ENCODE assay signal across 1 cellular context in the genomic region with DNA sequence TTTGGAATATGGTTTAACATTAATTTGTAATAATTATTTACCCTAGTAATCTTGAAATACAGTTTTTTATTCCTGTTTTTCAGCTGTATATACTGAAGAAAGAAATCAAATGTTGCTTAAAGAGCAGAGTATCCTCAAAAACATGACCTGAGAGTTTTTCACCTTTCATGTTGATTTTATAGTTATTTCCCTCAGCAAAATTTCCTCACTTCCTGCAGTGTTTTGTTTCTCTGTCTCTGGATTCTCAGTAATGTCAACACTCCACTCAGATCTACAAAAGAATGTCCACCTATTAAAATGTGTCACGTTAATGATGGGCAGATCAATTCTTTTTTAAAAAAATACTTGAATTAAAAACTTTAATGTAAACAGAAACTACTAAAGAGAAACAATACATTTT.
TF ChIP-seq lines count a peak whose summit lies in the region.

No MANE protein-coding gene starts in this region.

TF ChIP-seq in HepG2, 621 proteins besides CTCF, POLR2A, EP300 and RAD21 (continued from another document and continues in another):
- no peak for TF ChIP-seq EEA1 (CRISPR knock-in tag; IDR thresholded peaks at IDR 0.05; ENCODE audit: borderline replicate concordance)
- no peak for TF ChIP-seq ZFP90 (CRISPR knock-in tag; IDR thresholded peaks at IDR 0.05; ENCODE audit: borderline replicate concordance)
- TF ChIP-seq ZNF841 (CRISPR knock-in tag; IDR thresholded peaks at IDR 0.05; ENCODE audit: borderline replicate concordance) = no peak
- no peak for TF ChIP-seq AGO1 (IDR thresholded peaks at IDR 0.05; ENCODE audit: low read depth, low read length, poor library complexity, severe bottlenecking)
- TF ChIP-seq FOXP4 (CRISPR knock-in tag; IDR thresholded peaks at IDR 0.05) = peak; percentile 31; the same call in 1 of the 2 replicates
- no peak for TF ChIP-seq ZNF17 (CRISPR knock-in tag; IDR thresholded peaks at IDR 0.05)
- no peak for TF ChIP-seq U2AF1 (optimal IDR thresholded peaks at IDR 0.05; ENCODE audit: low read depth, low read length)
- no peak for TF ChIP-seq RNF2 (conservative IDR thresholded peaks at IDR 0.05; ENCODE audit: low read depth)
- TF ChIP-seq NRL (CRISPR knock-in tag; IDR thresholded peaks at IDR 0.05; ENCODE audit: borderline replicate concordance) = no peak
- no peak for TF ChIP-seq ZFX (CRISPR knock-in tag; IDR thresholded peaks at IDR 0.05; ENCODE audit: low read depth)
- TF ChIP-seq GABPA (IDR thresholded peaks at IDR 0.05; ENCODE audit: low read depth, low read length) = no peak
- TF ChIP-seq GABPA (CRISPR knock-in tag; IDR thresholded peaks at IDR 0.05; ENCODE audit: low read depth) = peak; percentile 58
- TF ChIP-seq ZNF883 (CRISPR knock-in tag; IDR thresholded peaks at IDR 0.05; ENCODE audit: not compliant biosample characterization) = no peak
- TF ChIP-seq, protein P1, sequence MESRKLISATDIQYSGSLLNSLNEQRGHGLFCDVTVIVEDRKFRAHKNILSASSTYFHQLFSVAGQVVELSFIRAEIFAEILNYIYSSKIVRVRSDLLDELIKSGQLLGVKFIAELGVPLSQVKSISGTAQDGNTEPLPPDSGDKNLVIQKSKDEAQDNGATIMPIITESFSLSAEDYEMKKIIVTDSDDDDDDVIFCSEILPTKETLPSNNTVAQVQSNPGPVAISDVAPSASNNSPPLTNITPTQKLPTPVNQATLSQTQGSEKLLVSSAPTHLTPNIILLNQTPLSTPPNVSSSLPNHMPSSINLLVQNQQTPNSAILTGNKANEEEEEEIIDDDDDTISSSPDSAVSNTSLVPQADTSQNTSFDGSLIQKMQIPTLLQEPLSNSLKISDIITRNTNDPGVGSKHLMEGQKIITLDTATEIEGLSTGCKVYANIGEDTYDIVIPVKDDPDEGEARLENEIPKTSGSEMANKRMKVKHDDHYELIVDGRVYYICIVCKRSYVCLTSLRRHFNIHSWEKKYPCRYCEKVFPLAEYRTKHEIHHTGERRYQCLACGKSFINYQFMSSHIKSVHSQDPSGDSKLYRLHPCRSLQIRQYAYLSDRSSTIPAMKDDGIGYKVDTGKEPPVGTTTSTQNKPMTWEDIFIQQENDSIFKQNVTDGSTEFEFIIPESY (CRISPR knock-in tag; IDR thresholded peaks at IDR 0.05) = no peak
- TF ChIP-seq ZFP36L2 (CRISPR knock-in tag; IDR thresholded peaks at IDR 0.05) = no peak
- no peak for TF ChIP-seq NAIF1 (CRISPR knock-in tag; IDR thresholded peaks at IDR 0.05; ENCODE audit: borderline replicate concordance)
- TF ChIP-seq RXRB (CRISPR knock-in tag; IDR thresholded peaks at IDR 0.05; ENCODE audit: borderline replicate concordance) = peak; percentile 39; the same call in 1 of the 2 replicates
- peak; percentile 48 for TF ChIP-seq CEBPG (CRISPR knock-in tag; IDR thresholded peaks at IDR 0.05)
- TF ChIP-seq SRF (IDR thresholded peaks at IDR 0.05; ENCODE audit: low read depth, low read length) = no peak
- peak; percentile 49 for TF ChIP-seq PAXIP1 (CRISPR knock-in tag; conservative IDR thresholded peaks at IDR 0.05)
- TF ChIP-seq MAFK (conservative IDR thresholded peaks at IDR 0.05 in 1 of 2, IDR thresholded peaks at IDR 0.05 in 1 of 2; ENCODE audit: low read length in 2 of 2) = no peak
- TF ChIP-seq CAMTA2 (CRISPR knock-in tag; IDR thresholded peaks at IDR 0.05; ENCODE audit: borderline replicate concordance) = no peak
- peak; percentile 40; the same call in 1 of the 2 replicates for TF ChIP-seq HMG20A (CRISPR knock-in tag; IDR thresholded peaks at IDR 0.05; ENCODE audit: borderline replicate concordance)
- no peak for TF ChIP-seq RBAK (CRISPR knock-in tag; IDR thresholded peaks at IDR 0.05)
- no peak for TF ChIP-seq GATA4 (IDR thresholded peaks at IDR 0.05; ENCODE audit: borderline replicate concordance, low read depth)
- TF ChIP-seq ZGPAT (CRISPR knock-in tag; IDR thresholded peaks at IDR 0.05) = no peak
- TF ChIP-seq ATF6 (CRISPR knock-in tag; conservative IDR thresholded peaks at IDR 0.05) = no peak
- no peak for TF ChIP-seq HINFP (CRISPR knock-in tag; IDR thresholded peaks at IDR 0.05; ENCODE audit: low read depth)
- TF ChIP-seq PTBP1 (IDR thresholded peaks at IDR 0.05; ENCODE audit: low read depth, low read length, poor library complexity, severe bottlenecking) = no peak
- TF ChIP-seq GATAD2A (CRISPR knock-in tag; IDR thresholded peaks at IDR 0.05) = peak; percentile 50
- no peak for TF ChIP-seq HMG20B (CRISPR knock-in tag; conservative IDR thresholded peaks at IDR 0.05)
- TF ChIP-seq SIX1 (CRISPR knock-in tag; IDR thresholded peaks at IDR 0.05; ENCODE audit: borderline replicate concordance) = no peak
- TF ChIP-seq SRSF1 (optimal IDR thresholded peaks at IDR 0.05; ENCODE audit: low read depth, low read length) = no peak
- no peak for TF ChIP-seq ZFAT (CRISPR knock-in tag; conservative IDR thresholded peaks at IDR 0.05)
- no peak for TF ChIP-seq MYC (CRISPR knock-in tag; IDR thresholded peaks at IDR 0.05; ENCODE audit: borderline replicate concordance)
- TF ChIP-seq, protein P2, sequence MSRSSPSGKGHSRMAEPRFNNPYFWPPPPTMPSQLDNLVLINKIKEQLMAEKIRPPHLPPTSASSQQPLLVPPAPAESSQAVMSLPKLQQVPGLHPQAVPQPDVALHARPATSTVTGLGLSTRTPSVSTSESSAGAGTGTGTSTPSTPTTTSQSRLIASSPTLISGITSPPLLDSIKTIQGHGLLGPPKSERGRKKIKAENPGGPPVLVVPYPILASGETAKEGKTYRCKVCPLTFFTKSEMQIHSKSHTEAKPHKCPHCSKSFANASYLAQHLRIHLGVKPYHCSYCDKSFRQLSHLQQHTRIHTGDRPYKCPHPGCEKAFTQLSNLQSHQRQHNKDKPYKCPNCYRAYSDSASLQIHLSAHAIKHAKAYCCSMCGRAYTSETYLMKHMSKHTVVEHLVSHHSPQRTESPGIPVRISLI (CRISPR knock-in tag; IDR thresholded peaks at IDR 0.05; ENCODE audit: borderline replicate concordance) = no peak
- TF ChIP-seq NONO (IDR thresholded peaks at IDR 0.05) = no peak
- TF ChIP-seq NONO (CRISPR knock-in tag; conservative IDR thresholded peaks at IDR 0.05) = no peak
- TF ChIP-seq CBX1 (IDR thresholded peaks at IDR 0.05; ENCODE audit: low read depth) = no peak
- TF ChIP-seq TBP (CRISPR knock-in tag; IDR thresholded peaks at IDR 0.05) = no peak
- TF ChIP-seq PLSCR1 (CRISPR knock-in tag; IDR thresholded peaks at IDR 0.05; ENCODE audit: borderline replicate concordance) = no peak
- no peak for TF ChIP-seq ZBTB14 (CRISPR knock-in tag; IDR thresholded peaks at IDR 0.05)
- no peak for TF ChIP-seq PHF5A (CRISPR knock-in tag; IDR thresholded peaks at IDR 0.05; ENCODE audit: low read depth, unreplicated experiment)
- no peak for TF ChIP-seq ZMAT3 (CRISPR knock-in tag; conservative IDR thresholded peaks at IDR 0.05)
- peak; percentile 40; the same call in 1 of the 2 replicates for TF ChIP-seq MED1 (CRISPR knock-in tag; IDR thresholded peaks at IDR 0.05)
